ENCODE assay signal across 9 cellular contexts in genomic region chr6:43506667-43507471, GRCh38. TPM values are rescaled to one million over a fixed set of nuclear protein-coding genes. Genes with fewer than 3 reads are reported as not detected.
DNase-seq lines count a peak whose midpoint lies in the region; ATAC-seq and TF ChIP-seq lines count a peak whose summit lies in the region.
"Had no signal": no experiment of that assay in that cellular context is flagged by ENCODE, and none has a peak within 500 bp of the region (broad histone marks: within the 10 kb centered on the region; RNA-seq: fewer than 3 reads in every experiment).

No MANE protein-coding gene starts in this region.

- H3K4me1 ChIP-seq in Caco-2 (peaks cover 10% of the 10 kb centered on the region; the same call in 1 of the 2 replicates), left ventricle myocardium inferior (peaks cover 62% of the 10 kb centered on the region)

- POLR2A ChIA-PET in Caco-2 (lab: Charles Lee): interaction anchor here (0.7 kb wide), 1 partner anchor 10 kb away, joined by 3 read pairs; no protein-coding TSS in a partner anchor

- no TSS peak for BruUV-seq in Caco-2 (replicated peaks; lab: Mats Ljungman, UMichigan)

- H3K9me3 ChIP-seq in Caco-2 (no peaks in the 10 kb centered on the region), left ventricle myocardium inferior (replicated peaks) (no peaks in the 10 kb centered on the region)

- no peaks in the 10 kb centered on the region for H3K9me3 Mint-ChIP-seq in Caco-2 (ENCODE audit: unreplicated experiment)
- H3K9me3 Mint-ChIP-seq: T-helper 1 cell treated with Interleukin-12 subunit alpha and Interleukin-12 subunit beta and Interleukin-4 antibody, amounts not matched to agents 30 μg/mL and 1 μg/mL, for 36 hours had no signal

- peaks cover 36% of the 10 kb centered on the region for H3K36me3 Mint-ChIP-seq in Caco-2 (ENCODE audit: insufficient read depth, unreplicated experiment)

- intact Hi-C loops in Caco-2 (cut with micrococcal nuclease; ENCODE audit: unreplicated experiment): loop anchor here (1.0 to 10.0 kb wide), 3 partner anchors 53 to 602 kb away; no protein-coding TSS in a partner anchor
- intact Hi-C loops in left ventricle myocardium inferior (cut with micrococcal nuclease): loop anchor here (5.0 kb wide), 1 partner anchor 55 kb away; no protein-coding TSS in a partner anchor

- H3K4me1 Mint-ChIP-seq in Caco-2 (ENCODE audit: low read depth, unreplicated experiment): peaks cover 7% of the 10 kb centered on the region

- H3K27me3 Mint-ChIP-seq in Caco-2 (ENCODE audit: insufficient read depth, unreplicated experiment): peaks cover 6% of the 10 kb centered on the region

- H3K36me3 ChIP-seq in Caco-2 (ENCODE audit: control insufficient read depth, insufficient read depth, low read length) (no peaks in the 10 kb centered on the region; the same call in 1 of the 2 replicates), left ventricle myocardium inferior (peaks cover 48% of the 10 kb centered on the region)

- H3K4me3 ChIP-seq in Caco-2 (ENCODE audit: low read depth, low read length) (no peak overlapping the region), left ventricle myocardium inferior (no peak overlapping the region), retinal pigment epithelial cell (ENCODE audit: low read length) (no peak overlapping the region)

- TF ChIP-seq CTCF in Caco-2 (IDR thresholded peaks at IDR 0.05; ENCODE audit: insufficient read depth in 1 of 2, low read depth in 1 of 2, low read length in 1 of 2, severe bottlenecking in 1 of 2, unreplicated experiment in 1 of 2): peak; percentile 88
- TF ChIP-seq CTCF in left ventricle myocardium inferior (IDR thresholded peaks at IDR 0.05; ENCODE audit: borderline replicate concordance): peak; percentile 95
- TF ChIP-seq CTCF in retinal pigment epithelial cell (conservative IDR thresholded peaks at IDR 0.05; ENCODE audit: low read depth, low read length): peak; percentile 97

- CTCF ChIA-PET in Caco-2 (lab: Charles Lee): interaction anchor here (0.8 to 2.9 kb wide), 9 partner anchors 10 to 278 kb away, joined by 3 to 20 read pairs (median 8); partner anchors contain the start of genes DNPH1, POLR1C, YIPF3 and ZNF318

- no peak overlapping the region for H3K4me3 Mint-ChIP-seq in Caco-2 (ENCODE audit: unreplicated experiment)
- H3K4me3 Mint-ChIP-seq: T-helper 1 cell treated with Interleukin-12 subunit alpha and Interleukin-12 subunit beta and Interleukin-4 antibody, amounts not matched to agents 30 μg/mL and 1 μg/mL, for 36 hours had no signal

- no peak overlapping the region for H3K27ac Mint-ChIP-seq in Caco-2 (ENCODE audit: unreplicated experiment)
- H3K27ac Mint-ChIP-seq: T-helper 1 cell treated with Interleukin-12 subunit alpha and Interleukin-12 subunit beta and Interleukin-4 antibody, amounts not matched to agents 30 μg/mL and 1 μg/mL, for 36 hours had no signal

- no peaks in the 10 kb centered on the region for H3K27me3 ChIP-seq in Caco-2 (replicated peaks; ENCODE audit: control insufficient read depth, insufficient read depth, low read length)
- H3K27me3 ChIP-seq in left ventricle myocardium inferior (ENCODE audit: low read depth): peaks cover 6% of the 10 kb centered on the region

- DNase-seq in Caco-2 (peak; percentile 70 to 84), NCI-H146 treated with DMSO at 0.1 percent for 48 hours (lab: John Stamatoyannopoulos, UW; ENCODE audit: unreplicated experiment) (peak; percentile 69), T-helper 2 cell (peak; percentile 38 to 80 (median 66)), amniotic stem cell (lab: John Stamatoyannopoulos, UW) (peak; percentile 29), left ventricle myocardium inferior (peak; percentile 70), retinal pigment epithelial cell (ENCODE audit: low read depth) (no peak)

- no peak overlapping the region for H3K27ac ChIP-seq in left ventricle myocardium inferior (replicated peaks)

- ATAC-seq in GM21825 (IDR thresholded peaks at IDR 0.05; ENCODE audit: unreplicated experiment): peak; percentile 49
- ATAC-seq in GM21360 (IDR thresholded peaks at IDR 0.05; ENCODE audit: unreplicated experiment): no peak

RNA-seq across cellular contexts. Expression of gene LRRC73, which starts 3.3 kb away (rescaled TPM):
- total RNA-seq in Caco-2 (2022) (0.14 and 0.19 TPM in 2 replicates), left ventricle myocardium inferior (1.6 TPM)

RNA-seq across cellular contexts. Expression of gene YIPF3, which starts 9.9 kb away (rescaled TPM):
- 83.3 and 99.8 TPM in 2 replicates for total RNA-seq in Caco-2 (2022)
- 69.9 TPM for total RNA-seq in left ventricle myocardium inferior

RNA-seq across cellular contexts. Expression of gene POLR1C, which starts 10.0 kb away (rescaled TPM):
- 43.7 and 45.1 TPM in 2 replicates for total RNA-seq in Caco-2 (2022)
- 14.7 TPM for total RNA-seq in left ventricle myocardium inferior

RNA-seq across cellular contexts. Expression of gene TJAP1, which starts 29.5 kb away (rescaled TPM):
- 34.0 and 39.4 TPM in 2 replicates for total RNA-seq in Caco-2 (2022)
- total RNA-seq in left ventricle myocardium inferior: 24.1 TPM

RNA-seq across cellular contexts. Expression of gene DLK2, which starts 51.5 kb away (rescaled TPM):
- total RNA-seq in Caco-2 (2022): 0.75 and 1.2 TPM in 2 replicates
- total RNA-seq in left ventricle myocardium inferior: 3.3 TPM
